ENCODE assay signal across 20 cellular contexts in the genomic region with DNA sequence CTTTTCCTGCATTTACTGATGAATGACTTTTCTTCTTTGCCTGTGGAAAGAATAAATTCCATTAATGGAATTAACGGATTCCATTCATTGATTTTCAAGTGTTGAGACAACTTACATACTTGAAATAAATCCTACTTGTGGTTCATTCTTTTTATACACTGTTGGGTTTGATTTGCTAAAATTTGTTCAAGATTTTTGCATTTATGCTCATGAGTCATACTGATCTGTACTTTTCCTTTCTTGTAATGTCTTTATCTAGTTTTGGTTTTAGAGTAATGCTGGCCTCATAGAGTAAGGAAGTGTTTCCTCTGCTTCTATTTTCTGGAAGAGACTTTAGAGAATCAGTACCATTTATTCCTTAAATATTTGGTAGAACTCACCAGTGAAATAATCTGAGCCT. TPM values are rescaled to one million over a fixed set of nuclear protein-coding genes. Genes with fewer than 3 reads are reported as not detected.
A peak's percentile ranks its signal among the peaks of the same experiment; 100 is the strongest.
DNase-seq lines count a peak whose midpoint lies in the region; ATAC-seq, FAIRE-seq and TF ChIP-seq lines count a peak whose summit lies in the region.
"Had no signal": no experiment of that assay in that cellular context is flagged by ENCODE, and none has a peak within 500 bp of the region (broad histone marks: within the 10 kb centered on the region; RNA-seq: fewer than 3 reads in every experiment).

No MANE protein-coding gene starts in this region.

- H3K9ac ChIP-seq in astrocyte (ENCODE audit: low read length), result no peak overlapping the region
- H3K9ac ChIP-seq in mesenchymal stem cell (ENCODE audit: low read length), result peak overlapping the region; percentile 53

- no peak overlapping the region for H4K91ac ChIP-seq in mesenchymal stem cell (ENCODE audit: low read length)

- H3K79me2 ChIP-seq in astrocyte (ENCODE audit: insufficient read depth, low read length), result no peaks in the 10 kb centered on the region

- H4K20me1 ChIP-seq in astrocyte (ENCODE audit: insufficient read depth, low read length), result no peaks in the 10 kb centered on the region

- H3K9me3 ChIP-seq in astrocyte (ENCODE audit: insufficient read depth, low read depth, low read length) (no peaks in the 10 kb centered on the region), mesenchymal stem cell (ENCODE audit: control insufficient read depth, low read length) (no peaks in the 10 kb centered on the region)
- H3K9me3 ChIP-seq: MG63 had no signal

- H3K4me3 ChIP-seq in AG09309 (ENCODE audit: control insufficient read depth, low read depth, low read length), result no peak overlapping the region
- H3K4me3 ChIP-seq in astrocyte (ENCODE audit: insufficient read depth, low read depth, low read length), result no peak overlapping the region
- H3K4me3 ChIP-seq in mesenchymal stem cell (ENCODE audit: insufficient read depth in 1 of 2, low read depth in 1 of 2, low read length in 2 of 2), result no peak overlapping the region
- H3K4me3 ChIP-seq: MG63 had no signal

- H3K9me3 Mint-ChIP-seq in astrocyte (ENCODE audit: unreplicated experiment), result no peaks in the 10 kb centered on the region

- no peak overlapping the region for H3K4me3 Mint-ChIP-seq in astrocyte (ENCODE audit: unreplicated experiment)
- H3K4me3 Mint-ChIP-seq: CD14-positive monocyte had no signal

- H3K4me1 Mint-ChIP-seq in astrocyte (ENCODE audit: low read depth, unreplicated experiment), result no peaks in the 10 kb centered on the region
- H3K4me1 Mint-ChIP-seq: CD14-positive monocyte had no signal

- no peaks in the 10 kb centered on the region for H3K27me3 ChIP-seq in astrocyte (ENCODE audit: insufficient read depth, low read length)
- no peaks in the 10 kb centered on the region for H3K27me3 ChIP-seq in mesenchymal stem cell (ENCODE audit: control insufficient read depth in 1 of 2, insufficient read depth in 1 of 2, low read length in 2 of 2)
- H3K27me3 ChIP-seq: MG63 had no signal

- DNase-seq in activated CD4-positive, CD25-positive, alpha-beta regulatory T cell (lab: John Stamatoyannopoulos, UW), result no peak
- DNase-seq in AG09309 (ENCODE audit: low read depth) (peak; percentile 16), astrocyte (ENCODE audit: low read depth) (peak; percentile 33), mesenchymal stem cell (no peak), ecto neural progenitor cell (ENCODE audit: low spot score) (no peak), GM10248 (ENCODE audit: extremely low spot score) (no peak)
- DNase-seq: 8988T; COR-L47; DMS153; HCEC 1CT; MG63; NCI-H1092 treated with DMSO at 0.1 percent for 48 hours; NCI-H1694 treated with DMSO at 0.1 percent for 48 hours; NCI-H69; NK-92 treated with Interleukin-12 subunit alpha and Interleukin-12 subunit beta, amount 100 ng/mL, for 24 hours; PC-3 had no signal

- H2BK12ac ChIP-seq in mesenchymal stem cell (ENCODE audit: low read length in 2 of 2), result no peak overlapping the region

- TF ChIP-seq CTCF in AG09309 (IDR thresholded peaks at IDR 0.05; ENCODE audit: control insufficient read depth, insufficient read depth, low read depth, low read length, missing control alignments) (no peak), astrocyte (IDR thresholded peaks at IDR 0.05; ENCODE audit: insufficient read depth, low read depth, low read length) (no peak), GM10248 (IDR thresholded peaks at IDR 0.05; ENCODE audit: control extremely low read depth, extremely low read depth, low read depth, missing control alignments) (no peak)

- H3K27me3 Mint-ChIP-seq in astrocyte (ENCODE audit: low read depth, unreplicated experiment), result no peaks in the 10 kb centered on the region

- no peak overlapping the region for H2BK15ac ChIP-seq in mesenchymal stem cell (ENCODE audit: low read depth, poor library complexity, severe bottlenecking)

- H3K27ac Mint-ChIP-seq in astrocyte (ENCODE audit: unreplicated experiment), result no peak overlapping the region
- H3K27ac Mint-ChIP-seq: CD14-positive monocyte had no signal

- H3K18ac ChIP-seq in mesenchymal stem cell (ENCODE audit: low read depth in 1 of 2, low read length in 2 of 2), result no peak overlapping the region

- H3K4me2 ChIP-seq in astrocyte (ENCODE audit: low read length), result no peak overlapping the region
- H3K4me2 ChIP-seq in mesenchymal stem cell (ENCODE audit: low read length, poor library complexity, severe bottlenecking), result no peak overlapping the region

- no peak overlapping the region for H3K23ac ChIP-seq in mesenchymal stem cell (ENCODE audit: low read length in 2 of 2)

- no peak overlapping the region for H2BK120ac ChIP-seq in mesenchymal stem cell (ENCODE audit: low read depth, low read length)

- no peak overlapping the region for H2AFZ ChIP-seq in astrocyte (ENCODE audit: low read depth, low read length)
- no peak overlapping the region for H2AFZ ChIP-seq in mesenchymal stem cell (ENCODE audit: low read depth, low read length)

- no peak overlapping the region for H2AK5ac ChIP-seq in mesenchymal stem cell (ENCODE audit: low read length, severe bottlenecking)

- H2BK5ac ChIP-seq in mesenchymal stem cell (ENCODE audit: low read depth, low read length, poor library complexity, severe bottlenecking), result no peak overlapping the region

- no peaks in the 10 kb centered on the region for H3K36me3 Mint-ChIP-seq in astrocyte (ENCODE audit: low read depth, unreplicated experiment)
- H3K36me3 Mint-ChIP-seq: CD14-positive monocyte had no signal

- no peak for FAIRE-seq in astrocyte (lab: Jason Lieb, UNC)
- FAIRE-seq: HepG2 had no signal

- H3K4me1 ChIP-seq in astrocyte (ENCODE audit: insufficient read depth, low read length) (no peaks in the 10 kb centered on the region), mesenchymal stem cell (ENCODE audit: control insufficient read depth, insufficient read depth, low read depth, low read length) (no peaks in the 10 kb centered on the region)

- POLR2A ChIA-PET in GM10248 (lab: Yijun Ruan, JAX), result no interaction called here

- WGBS in mesenchymal stem cell, result no CpG with 5 or more reads among the region's 1 CpG

- no peak overlapping the region for H3K4ac ChIP-seq in mesenchymal stem cell (ENCODE audit: low read depth in 1 of 2, low read length in 2 of 2)

- H4K8ac ChIP-seq in mesenchymal stem cell (ENCODE audit: low read length), result no peak overlapping the region

- H3K36me3 ChIP-seq in astrocyte (ENCODE audit: insufficient read depth, low read length) (no peaks in the 10 kb centered on the region), mesenchymal stem cell (ENCODE audit: control insufficient read depth in 1 of 2, insufficient read depth in 2 of 2, low read depth in 1 of 2, low read length in 2 of 2) (no peaks in the 10 kb centered on the region)
- H3K36me3 ChIP-seq: MG63 had no signal

- no peaks in the 10 kb centered on the region for H3K79me1 ChIP-seq in mesenchymal stem cell (replicated peaks; ENCODE audit: low read length, poor library complexity, severe bottlenecking)

- no peak overlapping the region for H3K14ac ChIP-seq in mesenchymal stem cell (ENCODE audit: low read length in 2 of 2)

- ATAC-seq in activated CD4-positive, CD25-positive, alpha-beta regulatory T cell treated with anti-CD3 and anti-CD28 coated beads, Interleukin-2, amount 50 U/mL, for 24 hours, result peak; percentile 44 to 53
- ATAC-seq in GM18498 (IDR thresholded peaks at IDR 0.05; ENCODE audit: unreplicated experiment), result no peak
- ATAC-seq: HepG2, PC-3 had no signal

- CTCF ChIA-PET in GM10248 (lab: Yijun Ruan, JAX), result no interaction called here

- no peak overlapping the region for H3K27ac ChIP-seq in astrocyte (ENCODE audit: low read depth, low read length)
- no peak overlapping the region for H3K27ac ChIP-seq in mesenchymal stem cell (ENCODE audit: low read length, poor library complexity, severe bottlenecking)

RNA-seq across cellular contexts. Expression of gene UROD, which starts 14.4 kb away (rescaled TPM):
- 96.1 and 98.8 TPM in 2 replicates for total RNA-seq in astrocyte
- polyA plus RNA-seq in mesenchymal stem cell (2013, experiment 1 of 2), result 119 TPM
- 119 TPM for polyA plus RNA-seq in mesenchymal stem cell (2013, experiment 2 of 2)

RNA-seq across cellular contexts. Expression of gene HECTD3, which starts 15.3 kb away (rescaled TPM):
- 33.2 and 33.9 TPM in 2 replicates for total RNA-seq in astrocyte
- 33.1 TPM for polyA plus RNA-seq in mesenchymal stem cell (2013, experiment 1 of 2)
- 32.6 TPM for polyA plus RNA-seq in mesenchymal stem cell (2013, experiment 2 of 2)

RNA-seq across cellular contexts. Expression of gene EIF2B3, which starts 40.1 kb away (rescaled TPM):
- 28.1 and 28.2 TPM in 2 replicates for total RNA-seq in astrocyte
- polyA plus RNA-seq in mesenchymal stem cell (2013, experiment 1 of 2), result 22.2 TPM
- 22.1 TPM for polyA plus RNA-seq in mesenchymal stem cell (2013, experiment 2 of 2)

Comparison
In these comparisons a context has a peak if more than half of its experiments do, and no peak if none do; other contexts are left out.
1. DNase-seq: peak in AG09309 (single experiment) and astrocyte (single experiment); none in activated CD4-positive, CD25-positive, alpha-beta regulatory T cell (0 of 4), mesenchymal stem cell (single experiment), ecto neural progenitor cell (single experiment) and GM10248 (single experiment).